In genomic region chr5:83494666-83495065, GRCh38 we compare ENCODE assay signal across 11 cellular contexts.
"Had no signal": no experiment of that assay in that cellular context is flagged by ENCODE, and none has a peak within 500 bp of the region (broad histone marks: within the 10 kb centered on the region; RNA-seq: fewer than 3 reads in every experiment).

No MANE protein-coding gene starts in this region.

- H3K4me3 ChIP-seq: colonic mucosa, heart left ventricle, right atrium auricular region had no signal

- DNase-seq: activated CD4-positive, alpha-beta memory T cell treated with anti-CD3 and anti-CD28 coated beads for 36 hours; activated CD4-positive, alpha-beta T cell treated with anti-CD3 and anti-CD28 coated beads for 1 hour; activated T-cell treated with anti-CD3 and anti-CD28 coated beads, Interleukin-2, amount 50 U/mL, for 48 hours; colonic mucosa; effector CD4-positive, alpha-beta T cell; heart left ventricle; naive B cell; small intestine; T-helper 17 cell had no signal

- H3K27ac Mint-ChIP-seq: activated CD4-positive, alpha-beta memory T cell treated with anti-CD3 and anti-CD28 coated beads for 36 hours; mesothelial cell of epicardium; naive B cell; T-helper 17 cell had no signal

- H3K4me3 Mint-ChIP-seq: activated CD4-positive, alpha-beta memory T cell treated with anti-CD3 and anti-CD28 coated beads for 36 hours; mesothelial cell of epicardium; naive B cell; T-helper 17 cell had no signal

- H3K9me3 ChIP-seq: colonic mucosa, heart left ventricle, right atrium auricular region had no signal

- ATAC-seq: heart left ventricle, T-helper 17 cell had no signal

- H3K4me1 Mint-ChIP-seq: naive B cell, T-helper 17 cell had no signal

- H3K27ac ChIP-seq: colonic mucosa, heart left ventricle, right atrium auricular region had no signal

- H3K9me3 Mint-ChIP-seq: activated CD4-positive, alpha-beta memory T cell treated with anti-CD3 and anti-CD28 coated beads for 36 hours had no signal

- H3K4me1 ChIP-seq: colonic mucosa, heart left ventricle, right atrium auricular region had no signal

- H3K27me3 ChIP-seq: colonic mucosa, heart left ventricle, right atrium auricular region had no signal

- H3K36me3 Mint-ChIP-seq: activated CD4-positive, alpha-beta memory T cell treated with anti-CD3 and anti-CD28 coated beads for 36 hours; naive B cell had no signal

- H3K36me3 ChIP-seq: colonic mucosa had no signal
